In genomic region chr6:47587503-47587902, GRCh38 we compare ENCODE assay signal across 21 cellular contexts.
DNase-seq lines count a peak whose midpoint lies in the region; ATAC-seq and TF ChIP-seq lines count a peak whose summit lies in the region.
"Had no signal": no experiment of that assay in that cellular context is flagged by ENCODE, and none has a peak within 500 bp of the region (broad histone marks: within the 10 kb centered on the region; RNA-seq: fewer than 3 reads in every experiment).

No MANE protein-coding gene starts in this region.

- DNase-seq in GM03348 (ENCODE audit: low spot score) (peak; percentile 21), LHCN-M2 (ENCODE audit: low read depth) (peak; percentile 4), fibroblast of peridontal ligament (ENCODE audit: extremely low read depth) (peak; percentile 7), osteoblast (ENCODE audit: insufficient read length, low spot score, missing footprints) (peak; percentile 9), type B pancreatic cell (ENCODE audit: extremely low spot score, unreplicated experiment) (no peak)
- DNase-seq in T-helper 2 cell treated with Interferon-gamma antibody and Interleukin-4, amounts not matched to agents 5 μg/mL and 100 μg/mL, for 36 hours (ENCODE audit: low spot score) = no peak
- DNase-seq: activated B cell treated with CpG ODN at 0.5 μM for 24 hours; activated CD4-positive, alpha-beta T cell treated with anti-CD3 and anti-CD28 coated beads, Interleukin-2, amount 50 U/mL, for 4 hours; activated CD8-positive, alpha-beta memory T cell treated with anti-CD3 and anti-CD28 coated beads, Interleukin-2, amount 50 U/mL, for 4 hours; lower lobe of right lung; NCI-H1417; NCI-H82; right lobe of liver; stimulated activated naive CD4-positive, alpha-beta T cell treated with Interleukin-2 at 50 U/mL for 16 hours; T1000; thyroid gland had no signal

- H2AFZ ChIP-seq in osteoblast (ENCODE audit: low read length) = no peak overlapping the region
- H2AFZ ChIP-seq: neural progenitor cell had no signal

- H3K36me3 ChIP-seq in osteoblast (ENCODE audit: insufficient read depth, low read length) = peaks cover 6% of the 10 kb centered on the region
- H3K36me3 ChIP-seq: thyroid gland had no signal

- H3K4me3 ChIP-seq in osteoblast (ENCODE audit: insufficient read depth, low read length) = no peak overlapping the region
- H3K4me3 ChIP-seq: BLaER1, lower lobe of right lung, neural progenitor cell, right lobe of liver, thyroid gland had no signal

- no peaks in the 10 kb centered on the region for H3K79me2 ChIP-seq in osteoblast (ENCODE audit: insufficient read depth, low read length)

- no peak overlapping the region for H3K27ac ChIP-seq in osteoblast (ENCODE audit: low read depth, low read length)
- H3K27ac ChIP-seq: BLaER1, lower lobe of right lung, neural progenitor cell, right lobe of liver, thyroid gland had no signal

- no peaks in the 10 kb centered on the region for H4K20me1 ChIP-seq in osteoblast (ENCODE audit: insufficient read depth, low read length)
- H4K20me1 ChIP-seq: BLaER1 had no signal

- H3K9me3 Mint-ChIP-seq in type B pancreatic cell = no peaks in the 10 kb centered on the region
- no peaks in the 10 kb centered on the region for H3K9me3 Mint-ChIP-seq in T-helper 2 cell treated with Interferon-gamma antibody and Interleukin-4, amounts not matched to agents 5 μg/mL and 100 μg/mL, for 36 hours
- H3K9me3 Mint-ChIP-seq: activated B cell treated with CpG ODN at 0.5 μM for 24 hours; activated T-helper 17 cell treated with anti-CD3 and anti-CD28 coated beads, Interleukin-2, amount 50 U/mL, for 72 hours; brain; neural progenitor cell had no signal

- TF ChIP-seq CTCF in osteoblast (IDR thresholded peaks at IDR 0.05; ENCODE audit: extremely low read depth, low read depth, low read length) (no peak), type B pancreatic cell (conservative IDR thresholded peaks at IDR 0.05) (no peak)

- H3K36me3 Mint-ChIP-seq in type B pancreatic cell = peaks cover 54% of the 10 kb centered on the region
- H3K36me3 Mint-ChIP-seq in T-helper 2 cell treated with Interferon-gamma antibody and Interleukin-4, amounts not matched to agents 5 μg/mL and 100 μg/mL, for 36 hours (ENCODE audit: low read depth) = peaks cover 37% of the 10 kb centered on the region

- no peaks in the 10 kb centered on the region for H3K27me3 ChIP-seq in osteoblast (ENCODE audit: insufficient read depth, low read length)
- H3K27me3 ChIP-seq: BLaER1, neural progenitor cell, right lobe of liver, thyroid gland had no signal

- no peak overlapping the region for H3K4me2 ChIP-seq in osteoblast (ENCODE audit: insufficient read depth, low read length)
- H3K4me2 ChIP-seq: BLaER1, neural progenitor cell had no signal

- H3K4me3 Mint-ChIP-seq in type B pancreatic cell = no peak overlapping the region
- H3K4me3 Mint-ChIP-seq in T-helper 2 cell treated with Interferon-gamma antibody and Interleukin-4, amounts not matched to agents 5 μg/mL and 100 μg/mL, for 36 hours = no peak overlapping the region
- H3K4me3 Mint-ChIP-seq: activated B cell treated with CpG ODN at 0.5 μM for 24 hours; activated T-helper 17 cell treated with anti-CD3 and anti-CD28 coated beads, Interleukin-2, amount 50 U/mL, for 72 hours; brain; neural progenitor cell had no signal

- no peaks in the 10 kb centered on the region for H3K27me3 Mint-ChIP-seq in type B pancreatic cell
- no peaks in the 10 kb centered on the region for H3K27me3 Mint-ChIP-seq in T-helper 2 cell treated with Interferon-gamma antibody and Interleukin-4, amounts not matched to agents 5 μg/mL and 100 μg/mL, for 36 hours (ENCODE audit: low read depth)
- H3K27me3 Mint-ChIP-seq: activated B cell treated with CpG ODN at 0.5 μM for 24 hours; activated T-helper 17 cell treated with anti-CD3 and anti-CD28 coated beads, Interleukin-2, amount 50 U/mL, for 72 hours; brain had no signal

- H3K9me3 ChIP-seq in osteoblast (ENCODE audit: low read depth, low read length) = no peaks in the 10 kb centered on the region
- H3K9me3 ChIP-seq: lower lobe of right lung, right lobe of liver, thyroid gland had no signal

- peaks cover 9% of the 10 kb centered on the region for H3K4me1 ChIP-seq in osteoblast (ENCODE audit: insufficient read depth, low read length)
- H3K4me1 ChIP-seq: BLaER1, lower lobe of right lung, neural progenitor cell, right lobe of liver, thyroid gland had no signal

- H3K4me1 Mint-ChIP-seq in type B pancreatic cell (ENCODE audit: unreplicated experiment) = no peaks in the 10 kb centered on the region
- no peaks in the 10 kb centered on the region for H3K4me1 Mint-ChIP-seq in T-helper 2 cell treated with Interferon-gamma antibody and Interleukin-4, amounts not matched to agents 5 μg/mL and 100 μg/mL, for 36 hours (ENCODE audit: low read depth)
- H3K4me1 Mint-ChIP-seq: brain, neural progenitor cell had no signal

- no peak overlapping the region for H3K27ac Mint-ChIP-seq in type B pancreatic cell
- H3K27ac Mint-ChIP-seq in T-helper 2 cell treated with Interferon-gamma antibody and Interleukin-4, amounts not matched to agents 5 μg/mL and 100 μg/mL, for 36 hours = no peak overlapping the region
- H3K27ac Mint-ChIP-seq: activated B cell treated with CpG ODN at 0.5 μM for 24 hours; activated T-helper 17 cell treated with anti-CD3 and anti-CD28 coated beads, Interleukin-2, amount 50 U/mL, for 72 hours; brain; neural progenitor cell had no signal

- ATAC-seq in GM21381 (IDR thresholded peaks at IDR 0.05; ENCODE audit: unreplicated experiment) = no peak
- ATAC-seq: activated T-helper 17 cell treated with anti-CD3 and anti-CD28 coated beads, Interleukin-2, amount 50 U/mL, for 72 hours; lower lobe of right lung; right lobe of liver had no signal

Comparison
In these comparisons a context has a peak if more than half of its experiments do, and no peak if none do; other contexts are left out.
1. DNase-seq: peak in GM03348 (single experiment), LHCN-M2 (single experiment), fibroblast of peridontal ligament (single experiment) and osteoblast (single experiment); none in type B pancreatic cell (single experiment) and T-helper 2 cell treated with Interferon-gamma antibody and Interleukin-4, amounts not matched to agents 5 μg/mL and 100 μg/mL, for 36 hours (single experiment).